Comparison of ENCODE assay signal across 8 cellular contexts in the genomic region with DNA sequence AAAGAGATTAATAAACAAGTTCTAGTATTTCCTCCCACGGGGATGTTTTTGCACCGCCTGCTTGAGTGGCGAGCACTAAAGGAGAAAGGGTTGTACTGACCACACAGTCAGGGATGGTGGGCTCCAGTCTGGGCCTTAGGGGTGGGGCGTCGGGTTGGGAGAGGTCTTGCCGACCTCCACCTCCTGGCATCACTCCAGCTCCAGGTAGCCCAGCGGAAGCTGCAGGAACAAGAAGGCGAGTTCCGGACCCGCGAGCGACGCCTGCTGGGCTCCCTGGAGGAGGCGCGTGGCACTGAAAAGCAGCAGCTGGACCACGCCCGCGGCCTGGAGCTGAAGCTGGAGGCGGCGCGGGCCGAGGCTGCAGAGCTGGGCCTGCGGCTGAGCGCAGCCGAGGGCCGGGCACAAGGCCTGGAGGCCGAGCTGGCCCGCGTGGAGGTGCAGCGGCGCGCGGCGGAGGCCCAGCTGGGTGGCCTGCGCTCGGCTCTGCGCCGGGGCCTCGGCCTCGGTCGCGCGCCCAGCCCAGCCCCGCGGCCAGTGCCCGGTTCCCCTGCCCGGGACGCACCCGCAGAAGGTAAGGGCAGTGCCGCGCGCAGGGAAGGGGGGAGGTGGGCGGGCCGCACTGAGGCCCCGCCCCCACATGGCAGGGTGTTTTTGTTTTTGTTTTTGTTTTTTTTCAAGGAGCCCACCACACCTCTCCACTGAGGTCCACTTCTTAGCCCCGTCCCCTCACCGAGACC. TPM values are rescaled to one million over a fixed set of nuclear protein-coding genes. Genes with fewer than 3 reads are reported as not detected.
DNase-seq lines count a peak whose midpoint lies in the region; TF ChIP-seq lines count a peak whose summit lies in the region.

No MANE protein-coding gene starts in this region.

- H3K9me3 ChIP-seq in HUES48 (ENCODE audit: control insufficient read depth, insufficient read depth, low read length) (no peaks in the 10 kb centered on the region), SK-N-SH (no peaks in the 10 kb centered on the region), left ventricle myocardium inferior (replicated peaks) (no peaks in the 10 kb centered on the region), prostate gland (no peaks in the 10 kb centered on the region)

- H3K36me3 Mint-ChIP-seq in activated naive CD4-positive, alpha-beta T cell treated with anti-CD3 and anti-CD28 coated beads, Interleukin-2, amount 50 U/mL, for 24 hours, result peaks cover under 1% of the 10 kb centered on the region

- no peaks in the 10 kb centered on the region for H3K27me3 Mint-ChIP-seq in activated naive CD4-positive, alpha-beta T cell treated with anti-CD3 and anti-CD28 coated beads, Interleukin-2, amount 50 U/mL, for 24 hours

- TF ChIP-seq CTCF in SK-N-SH (IDR thresholded peaks at IDR 0.05), result peak; percentile 67
- peak; percentile 75 for TF ChIP-seq CTCF in left ventricle myocardium inferior (IDR thresholded peaks at IDR 0.05; ENCODE audit: borderline replicate concordance)
- TF ChIP-seq CTCF in prostate gland (IDR thresholded peaks at IDR 0.05), result peak; percentile 22 to 79 (median 64)

- CTCF ChIA-PET in SK-N-SH (lab: Yijun Ruan, JAX), result interaction anchor here (0.5 to 20.3 kb wide), 23 partner anchors 9 to 647 kb away, joined by 3 to 408 read pairs (median 5); partner anchors contain the start of genes CROCC, MFAP2 and SDHB

- H3K27me3 ChIP-seq in HUES48 (ENCODE audit: control insufficient read depth, insufficient read depth, low read length) (no peaks in the 10 kb centered on the region), SK-N-SH (ENCODE audit: insufficient read depth) (no peaks in the 10 kb centered on the region), left ventricle myocardium inferior (ENCODE audit: low read depth) (no peaks in the 10 kb centered on the region), prostate gland (replicated peaks; ENCODE audit: insufficient read depth) (no peaks in the 10 kb centered on the region)

- DNase-seq in NCI-H2029 (lab: John Stamatoyannopoulos, UW), result peak; percentile 83
- no peak for DNase-seq in NCI-H2029 treated with DMSO at 0.1 percent for 48 hours (lab: John Stamatoyannopoulos, UW)
- DNase-seq in SK-N-SH, result peak; percentile 87
- DNase-seq in left ventricle myocardium inferior, result peak; percentile 88
- DNase-seq in prostate gland (ENCODE audit: low spot score), result peak; percentile 78
- peak; percentile 85 for DNase-seq in ureter (ENCODE audit: low spot score)

- no peak for TF ChIP-seq EP300 in SK-N-SH (IDR thresholded peaks at IDR 0.05; ENCODE audit: borderline replicate concordance in 1 of 2, low read depth in 1 of 2, low read length in 1 of 2)

- 0 out of 2 replicates have a peak, but pooled peaks have one; percentile 24 for TF ChIP-seq RAD21 in SK-N-SH (IDR thresholded peaks at IDR 0.05; ENCODE audit: low read length)

- H3K4me2 ChIP-seq in SK-N-SH, result peak overlapping the region; percentile 76

- peaks cover 9% of the 10 kb centered on the region for H3K4me1 Mint-ChIP-seq in activated naive CD4-positive, alpha-beta T cell treated with anti-CD3 and anti-CD28 coated beads, Interleukin-2, amount 50 U/mL, for 24 hours

- H3K4me3 Mint-ChIP-seq in activated naive CD4-positive, alpha-beta T cell treated with anti-CD3 and anti-CD28 coated beads, Interleukin-2, amount 50 U/mL, for 24 hours, result peak overlapping the region; percentile 84

- H3K4me1 ChIP-seq in HUES48 (ENCODE audit: control insufficient read depth, insufficient read depth, low read length) (no peaks in the 10 kb centered on the region), SK-N-SH (ENCODE audit: control insufficient read depth in 1 of 2, insufficient read depth in 2 of 2, low read depth in 1 of 2, low read length in 1 of 2) (peaks cover 0 to 3% of the 10 kb centered on the region in 2 experiments; a peak in 1 of 4 replicates), left ventricle myocardium inferior (peaks cover 18% of the 10 kb centered on the region), prostate gland (replicated peaks) (peaks cover 4% of the 10 kb centered on the region)

- H3K9me3 Mint-ChIP-seq in activated naive CD4-positive, alpha-beta T cell treated with anti-CD3 and anti-CD28 coated beads, Interleukin-2, amount 50 U/mL, for 24 hours, result no peaks in the 10 kb centered on the region

- H3K27ac Mint-ChIP-seq in activated naive CD4-positive, alpha-beta T cell treated with anti-CD3 and anti-CD28 coated beads, Interleukin-2, amount 50 U/mL, for 24 hours, result no peak overlapping the region

- peaks cover 19% of the 10 kb centered on the region for H3F3A ChIP-seq in SK-N-SH (replicated peaks; ENCODE audit: insufficient read depth)

- H3K4me3 ChIP-seq in HUES48 (ENCODE audit: low read depth, low read length) (peak overlapping the region; percentile 60; the same call in 1 of the 2 replicates), SK-N-SH (ENCODE audit: low read depth in 2 of 2, low read length in 1 of 2) (peak overlapping the region; percentile 46 to 54), left ventricle myocardium inferior (peak overlapping the region; percentile 62), prostate gland (peak overlapping the region; percentile 29 to 40)

- H3K79me2 ChIP-seq in SK-N-SH (ENCODE audit: insufficient read depth), result peaks cover 6% of the 10 kb centered on the region; the same call in 1 of the 2 replicates

- intact Hi-C loops in left ventricle myocardium inferior (cut with micrococcal nuclease), result no loop called here
- intact Hi-C loops in prostate gland (cut with DNase I), result no loop called here

- peaks cover 45% of the 10 kb centered on the region for H3K36me3 ChIP-seq in HUES48 (ENCODE audit: control insufficient read depth, insufficient read depth, low read length)
- H3K36me3 ChIP-seq in SK-N-SH (replicated peaks in 1 of 2; ENCODE audit: control insufficient read depth in 1 of 2, insufficient read depth in 2 of 2, low read length in 1 of 2), result peaks cover 0 to 4% of the 10 kb centered on the region in 2 experiments
- peaks cover 16% of the 10 kb centered on the region for H3K36me3 ChIP-seq in left ventricle myocardium inferior
- peaks cover 0 to 6% of the 10 kb centered on the region in 2 donors for H3K36me3 ChIP-seq in prostate gland

- H3K9me2 ChIP-seq in SK-N-SH, result no peaks in the 10 kb centered on the region

- peak overlapping the region; percentile 55 for H3K27ac ChIP-seq in HUES48 (ENCODE audit: low read depth, low read length)
- H3K27ac ChIP-seq in SK-N-SH (ENCODE audit: low read depth in 2 of 2, low read length in 1 of 2), result peak overlapping the region in 1 of 2 experiments; percentile 41; a peak in 1 of 4 replicates
- peak overlapping the region; percentile 65 for H3K27ac ChIP-seq in left ventricle myocardium inferior (replicated peaks)
- H3K27ac ChIP-seq in prostate gland, result peak overlapping the region; percentile 26 to 62

- WGBS in SK-N-SH (ENCODE audit: low lambda C conversion rate), result 31% methylated on average over 12 of the region's 57 CpGs
- 4% methylated on average over 57 of the region's 57 CpGs for WGBS in prostate gland

- POLR2A ChIA-PET in SK-N-SH (lab: Yijun Ruan, JAX), result interaction anchor here (0.6 to 2.3 kb wide), 7 partner anchors 15 to 57 kb away, joined by 3 to 13 read pairs (median 4); partner anchors contain the start of gene MFAP2

- H4K20me1 ChIP-seq in SK-N-SH (ENCODE audit: insufficient read depth), result no peaks in the 10 kb centered on the region

- H2AFZ ChIP-seq in SK-N-SH (ENCODE audit: low read depth), result peak overlapping the region; percentile 68; the same call in 1 of the 2 replicates

- TF ChIP-seq POLR2A in prostate gland (IDR thresholded peaks at IDR 0.05), result no peak

- peak overlapping the region; percentile 51; the same call in 1 of the 2 replicates for H3K9ac ChIP-seq in HUES48 (ENCODE audit: low read depth, low read length)
- peak overlapping the region; percentile 36; the same call in 1 of the 2 replicates for H3K9ac ChIP-seq in SK-N-SH

TF ChIP-seq in SK-N-SH, 30 proteins besides CTCF, POLR2A, EP300 and RAD21 (continues in another document):
- TF ChIP-seq GATA2 (CRISPR knock-in tag; IDR thresholded peaks at IDR 0.05) (no peak), NFIC (IDR thresholded peaks at IDR 0.05; ENCODE audit: borderline replicate concordance) (peak; percentile 60), POLR2AphosphoS5 (IDR thresholded peaks at IDR 0.05; ENCODE audit: low read depth, low read length) (0 out of 2 replicates have a peak, but pooled peaks have one; percentile 32), SMC3 (IDR thresholded peaks at IDR 0.05; ENCODE audit: low read depth, low read length) (peak; percentile 43; the same call in 1 of the 2 replicates), CHD2 (IDR thresholded peaks at IDR 0.05; ENCODE audit: low read length, partially characterized antibody) (peak; percentile 5), TEAD4 (IDR thresholded peaks at IDR 0.05; ENCODE audit: borderline replicate concordance, insufficient read depth) (no peak), MXI1 (IDR thresholded peaks at IDR 0.05; ENCODE audit: low read depth, low read length) (peak; percentile 88; the same call in 1 of the 2 replicates), MAX (IDR thresholded peaks at IDR 0.05; ENCODE audit: low read depth) (peak; percentile 85), RCOR1 (IDR thresholded peaks at IDR 0.05; ENCODE audit: low read length) (no peak), TAF1 (IDR thresholded peaks at IDR 0.05; ENCODE audit: borderline replicate concordance, low read depth, low read length) (0 out of 2 replicates have a peak, but pooled peaks have one; percentile 17), NRF1 (IDR thresholded peaks at IDR 0.05; ENCODE audit: low read depth, low read length) (0 out of 2 replicates have a peak, but pooled peaks have one; percentile 6), RXRA (IDR thresholded peaks at IDR 0.05; ENCODE audit: borderline replicate concordance, low read depth) (no peak), GABPA (IDR thresholded peaks at IDR 0.05; ENCODE audit: low read depth) (peak; percentile 55)

RNA-seq across cellular contexts. Expression of gene MFAP2, which starts 19.7 kb away (rescaled TPM):
- polyA plus RNA-seq in SK-N-SH (2012; rRNA removed), result 132 and 189 TPM in 2 replicates
- polyA plus RNA-seq in SK-N-SH (2012; cell fraction: cytosol; rRNA removed), result 91.7 and 112 TPM in 2 replicates
- 237 and 364 TPM in 2 replicates for polyA plus RNA-seq in SK-N-SH (2012; cell fraction: nucleus; rRNA removed)
- total RNA-seq in left ventricle myocardium inferior, result 3.0 TPM
- total RNA-seq in prostate gland, result 10 to 100 TPM in 1 of 2 donors, 1 to 10 TPM in 1; 6.3 to 31.0 TPM
- 7.1 TPM for total RNA-seq in ureter

RNA-seq across cellular contexts. Expression of gene CROCC, which starts 39.0 kb away (rescaled TPM):
- polyA plus RNA-seq in SK-N-SH (2012; rRNA removed), result 31.9 and 39.1 TPM in 2 replicates
- 9.8 and 16.8 TPM in 2 replicates for polyA plus RNA-seq in SK-N-SH (2012; cell fraction: cytosol; rRNA removed)
- polyA plus RNA-seq in SK-N-SH (2012; cell fraction: nucleus; rRNA removed), result 204 and 314 TPM in 2 replicates
- 8.9 TPM for total RNA-seq in left ventricle myocardium inferior
- total RNA-seq in prostate gland, result 10 to 100 TPM; 19.6 to 68.7 TPM
- 38.5 TPM for total RNA-seq in ureter

RNA-seq across cellular contexts. Expression of gene ATP13A2, which starts 51.0 kb away (rescaled TPM):
- polyA plus RNA-seq in SK-N-SH (2012; rRNA removed), result 15.9 and 29.3 TPM in 2 replicates
- 8.2 and 16.2 TPM in 2 replicates for polyA plus RNA-seq in SK-N-SH (2012; cell fraction: cytosol; rRNA removed)
- 36.8 and 62.9 TPM in 2 replicates for polyA plus RNA-seq in SK-N-SH (2012; cell fraction: nucleus; rRNA removed)
- total RNA-seq in left ventricle myocardium inferior, result 11.2 TPM
- total RNA-seq in prostate gland, result 10 to 100 TPM; 45.4 to 47.9 TPM
- 33.7 TPM for total RNA-seq in ureter
